25 cellular contexts compared by ENCODE assay signal in the genomic region with DNA sequence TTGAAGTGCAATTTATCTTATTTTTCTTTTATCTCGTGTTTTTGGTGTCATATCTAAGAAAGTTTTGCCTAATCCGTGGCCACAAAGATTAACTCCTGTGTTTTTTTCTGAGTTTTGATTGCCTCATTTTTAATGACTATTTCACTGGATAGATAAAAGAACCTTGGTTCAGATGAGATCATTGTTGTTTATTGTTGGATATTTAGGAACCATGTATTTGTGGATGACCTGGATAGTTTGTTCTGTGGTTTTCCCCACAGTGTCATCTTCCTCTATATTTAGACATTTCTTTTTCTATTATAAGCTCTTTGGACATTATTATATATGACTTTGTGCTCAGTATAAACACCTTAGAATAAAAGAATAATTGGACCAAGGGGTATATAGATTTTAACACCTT. TPM values are rescaled to one million over a fixed set of nuclear protein-coding genes. Genes with fewer than 3 reads are reported as not detected.
DNase-seq lines count a peak whose midpoint lies in the region; ATAC-seq and TF ChIP-seq lines count a peak whose summit lies in the region.
"Had no signal": no experiment of that assay in that cellular context is flagged by ENCODE, and none has a peak within 500 bp of the region (broad histone marks: within the 10 kb centered on the region; RNA-seq: fewer than 3 reads in every experiment).

No MANE protein-coding gene starts in this region.

- no peaks in the 10 kb centered on the region for H3K27me3 ChIP-seq in CD4-positive, CD25-positive, alpha-beta regulatory T cell (ENCODE audit: control insufficient read depth, insufficient read depth, low read length)
- H3K27me3 ChIP-seq in neural progenitor cell: no peaks in the 10 kb centered on the region
- H3K27me3 ChIP-seq: cardiac muscle cell, suprapubic skin had no signal

- peaks cover 94% of the 10 kb centered on the region for H4K20me1 ChIP-seq in neural progenitor cell (ENCODE audit: low read depth)

- peaks cover 100% of the 10 kb centered on the region for H3K79me2 ChIP-seq in neural progenitor cell (ENCODE audit: low read depth)

- peaks cover 56 to 85% (median 66%) of the 10 kb centered on the region in 4 donors for H3K4me1 Mint-ChIP-seq in CD4-positive, CD25-positive, alpha-beta regulatory T cell
- peaks cover 45 to 72% of the 10 kb centered on the region in 2 donors for H3K4me1 Mint-ChIP-seq in effector memory CD8-positive, alpha-beta T cell (ENCODE audit: low read depth in 2 of 2)
- peaks cover 18% of the 10 kb centered on the region for H3K4me1 Mint-ChIP-seq in neural progenitor cell

- no peak for DNase-seq in CD4-positive, CD25-positive, alpha-beta regulatory T cell
- DNase-seq in LHCN-M2 (ENCODE audit: low read depth) (peak; percentile 9), neural progenitor cell (ENCODE audit: low spot score) (no peak), SK-N-DZ (ENCODE audit: low spot score) (no peak), cerebellum (ENCODE audit: low spot score) (no peak), NCI-H2196 (lab: John Stamatoyannopoulos, UW; ENCODE audit: unreplicated experiment) (no peak)
- DNase-seq in effector memory CD8-positive, alpha-beta T cell: no peak
- DNase-seq: activated CD4-positive, CD25-positive, alpha-beta regulatory T cell treated with anti-CD3 and anti-CD28 coated beads, Interleukin-2, amount 50 U/mL, for 72 hours; activated naive CD4-positive, alpha-beta T cell treated with Interleukin-2 at 50 U/mL for 16 hours; activated T-cell treated with anti-CD3 and anti-CD28 coated beads, Interleukin-2, amount 50 U/mL, for 24 hours; amygdala; GDM1; head of caudate nucleus; kidney glomerular epithelial cell; naive B cell; NCI-H1105; stimulated activated CD4-positive, alpha-beta T cell treated with anti-CD3 and anti-CD28 coated beads, Interleukin-12 subunit alpha, Interleukin-12 subunit beta, amount 100 ng/mL, for 4 hours; stimulated activated CD4-positive, alpha-beta T cell treated with anti-CD3 and anti-CD28 coated beads, Interleukin-4, amount 100 ng/mL, for 24 hours; stimulated activated naive B cell treated with anti-CD40 and anti-IgM and Interleukin-4, amounts not matched to agents 10 μg/mL and 1 μg/mL and 100 μg/mL, for 72 hours; T-cell had no signal

- no peak overlapping the region for H3K27ac ChIP-seq in CD4-positive, CD25-positive, alpha-beta regulatory T cell (ENCODE audit: insufficient read depth, low read length, poor library complexity, severe bottlenecking)
- H3K27ac ChIP-seq in neural progenitor cell: peak overlapping the region; percentile 4
- H3K27ac ChIP-seq: cardiac muscle cell, parathyroid adenoma, suprapubic skin had no signal

- H2AFZ ChIP-seq in neural progenitor cell (replicated peaks): no peak overlapping the region
- H2AFZ ChIP-seq: parathyroid adenoma had no signal

- no peaks in the 10 kb centered on the region for H3K36me3 ChIP-seq in CD4-positive, CD25-positive, alpha-beta regulatory T cell (ENCODE audit: control insufficient read depth, insufficient read depth, low read length)
- H3K36me3 ChIP-seq in neural progenitor cell: no peaks in the 10 kb centered on the region
- H3K36me3 ChIP-seq: cardiac muscle cell, HAP-1, suprapubic skin had no signal

- no peaks in the 10 kb centered on the region for H3K9me3 ChIP-seq in CD4-positive, CD25-positive, alpha-beta regulatory T cell (ENCODE audit: control insufficient read depth in 2 of 2, low read length in 2 of 2)
- no peaks in the 10 kb centered on the region for H3K9me3 ChIP-seq in neural progenitor cell (ENCODE audit: low read depth)
- H3K9me3 ChIP-seq: HAP-1, suprapubic skin had no signal

- no peak for ATAC-seq in CD4-positive, CD25-positive, alpha-beta regulatory T cell (ENCODE audit: low read depth in 2 of 2)
- no peak for ATAC-seq in effector memory CD8-positive, alpha-beta T cell (replicated peaks)
- ATAC-seq: Panc1; stimulated activated naive B cell treated with anti-CD40 and anti-IgM and Interleukin-4, amounts not matched to agents 10 μg/mL and 1 μg/mL and 100 μg/mL, for 72 hours; T-cell had no signal

- H3K4me3 Mint-ChIP-seq in CD4-positive, CD25-positive, alpha-beta regulatory T cell: peak overlapping the region in 3 of 4 donors; percentile 15 to 35 (median 24)
- H3K4me3 Mint-ChIP-seq in effector memory CD8-positive, alpha-beta T cell: peak overlapping the region in 1 of 2 donors; percentile 54
- H3K4me3 Mint-ChIP-seq in neural progenitor cell: no peak overlapping the region
- H3K4me3 Mint-ChIP-seq: activated T-cell treated with anti-CD3 and anti-CD28 coated beads, Interleukin-2, amount 50 U/mL, for 24 hours; stimulated activated naive B cell treated with anti-CD40 and anti-IgM and Interleukin-4, amounts not matched to agents 10 μg/mL and 1 μg/mL and 100 μg/mL, for 72 hours had no signal

- H3K4me2 ChIP-seq in neural progenitor cell: no peak overlapping the region

- TF ChIP-seq CTCF in neural progenitor cell (IDR thresholded peaks at IDR 0.05): no peak

- H3K4me1 ChIP-seq in CD4-positive, CD25-positive, alpha-beta regulatory T cell (ENCODE audit: control insufficient read depth, insufficient read depth, low read length, poor library complexity, severe bottlenecking): peaks cover 18% of the 10 kb centered on the region
- H3K4me1 ChIP-seq in neural progenitor cell: peaks cover 17% of the 10 kb centered on the region

- H3F3A ChIP-seq in neural progenitor cell (ENCODE audit: low read depth): no peaks in the 10 kb centered on the region

- peaks cover 0 to 1% (median 0%) of the 10 kb centered on the region in 7 donors for H3K9me3 Mint-ChIP-seq in CD4-positive, CD25-positive, alpha-beta regulatory T cell
- H3K9me3 Mint-ChIP-seq in effector memory CD8-positive, alpha-beta T cell: no peaks in the 10 kb centered on the region
- H3K9me3 Mint-ChIP-seq in neural progenitor cell: peaks cover 8% of the 10 kb centered on the region
- H3K9me3 Mint-ChIP-seq: activated T-cell treated with anti-CD3 and anti-CD28 coated beads, Interleukin-2, amount 50 U/mL, for 24 hours; naive B cell; stimulated activated naive B cell treated with anti-CD40 and anti-IgM and Interleukin-4, amounts not matched to agents 10 μg/mL and 1 μg/mL and 100 μg/mL, for 72 hours; T-cell had no signal

- peak overlapping the region in 1 of 3 donors; percentile 33 for H3K27ac Mint-ChIP-seq in CD4-positive, CD25-positive, alpha-beta regulatory T cell
- peak overlapping the region; percentile 20 to 44 for H3K27ac Mint-ChIP-seq in effector memory CD8-positive, alpha-beta T cell
- H3K27ac Mint-ChIP-seq in neural progenitor cell: no peak overlapping the region

- H3K36me3 Mint-ChIP-seq in CD4-positive, CD25-positive, alpha-beta regulatory T cell: peaks cover 4% of the 10 kb centered on the region
- peaks cover 9% of the 10 kb centered on the region for H3K36me3 Mint-ChIP-seq in effector memory CD8-positive, alpha-beta T cell (ENCODE audit: insufficient read depth)
- H3K36me3 Mint-ChIP-seq in neural progenitor cell: peaks cover 10% of the 10 kb centered on the region
- H3K36me3 Mint-ChIP-seq: naive B cell, T-cell had no signal

- no peaks in the 10 kb centered on the region for H3K27me3 Mint-ChIP-seq in CD4-positive, CD25-positive, alpha-beta regulatory T cell
- H3K27me3 Mint-ChIP-seq in effector memory CD8-positive, alpha-beta T cell: no peaks in the 10 kb centered on the region
- H3K27me3 Mint-ChIP-seq in neural progenitor cell (ENCODE audit: insufficient read depth, low read depth): peaks cover 3% of the 10 kb centered on the region
- H3K27me3 Mint-ChIP-seq: activated T-cell treated with anti-CD3 and anti-CD28 coated beads, Interleukin-2, amount 50 U/mL, for 24 hours; naive B cell; stimulated activated naive B cell treated with anti-CD40 and anti-IgM and Interleukin-4, amounts not matched to agents 10 μg/mL and 1 μg/mL and 100 μg/mL, for 72 hours; T-cell had no signal

- peak overlapping the region; percentile 20 for H3K4me3 ChIP-seq in CD4-positive, CD25-positive, alpha-beta regulatory T cell (ENCODE audit: low read depth, low read length)
- H3K4me3 ChIP-seq in neural progenitor cell: no peak overlapping the region
- H3K4me3 ChIP-seq: cardiac muscle cell, HAP-1, suprapubic skin had no signal

- H3K9ac ChIP-seq in neural progenitor cell: no peak overlapping the region
- H3K9ac ChIP-seq: parathyroid adenoma had no signal

RNA-seq across cellular contexts. Expression of a gene that starts 37.2 kb away (rescaled TPM):
- total RNA-seq in CD4-positive, CD25-positive, alpha-beta regulatory T cell: 172 TPM
- 10 to 100 TPM; 46.7 to 54.5 (median 50.3) TPM for polyA plus RNA-seq in CD4-positive, CD25-positive, alpha-beta regulatory T cell
- total RNA-seq in LHCN-M2 (2014; rRNA removed): 84.6 and 89.6 TPM in 2 replicates
- 17.9 TPM for polyA plus RNA-seq in LHCN-M2 (2012)
- total RNA-seq in neural progenitor cell (ENCODE audit: low replicate concordance): 162 and 197 TPM in 2 replicates
- polyA plus RNA-seq in SK-N-DZ (2014; cell fraction: cytosol; rRNA removed): 92.7 and 116 TPM in 2 replicates
- 137 and 162 TPM in 2 replicates for polyA plus RNA-seq in SK-N-DZ (2014; cell fraction: nucleus; rRNA removed)
- total RNA-seq in cerebellum: 173 TPM
